11 cellular contexts compared by ENCODE assay signal in genomic region chr15:44295909-44296420, GRCh38. TPM values are rescaled to one million over a fixed set of nuclear protein-coding genes. Genes with fewer than 3 reads are reported as not detected.
DNase-seq lines count a peak whose midpoint lies in the region; ATAC-seq, FAIRE-seq and TF ChIP-seq lines count a peak whose summit lies in the region.
"Had no signal": no experiment of that assay in that cellular context is flagged by ENCODE, and none has a peak within 500 bp of the region (broad histone marks: within the 10 kb centered on the region; RNA-seq: fewer than 3 reads in every experiment).

No MANE protein-coding gene starts in this region.

- H3K9me3 ChIP-seq in HEK293 (ENCODE audit: control insufficient read depth, insufficient read depth, low read depth, low read length) (no peaks in the 10 kb centered on the region), kidney (ENCODE audit: control insufficient read depth in 1 of 2, low read length in 2 of 2) (no peaks in the 10 kb centered on the region), stomach (no peaks in the 10 kb centered on the region)

- POLR2A ChIA-PET in HEK293 (lab: Yijun Ruan, JAX) (interaction anchor here (0.9 kb wide), 1 partner anchor 8 kb away, joined by 3 read pairs; no protein-coding TSS in a partner anchor), WTC11 (lab: Charles Lee) (interaction anchor here (0.6 kb wide), 1 partner anchor 1009 kb away, joined by 3 read pairs; no protein-coding TSS in a partner anchor)

- DNase-seq in WTC11 (ENCODE audit: low spot score) (no peak), kidney (no peak), stomach (no peak), T1000 (lab: John Stamatoyannopoulos, UW) (no peak), NCI-H510A treated with DMSO at 0.1 percent for 48 hours (lab: John Stamatoyannopoulos, UW) (no peak)
- DNase-seq: natural killer cell, NCI-H524 treated with DMSO at 0.1 percent for 48 hours had no signal

- H3K27ac ChIP-seq in HEK293 (ENCODE audit: extremely low read depth, low read depth, low read length) (no peak overlapping the region), kidney (ENCODE audit: low read depth in 2 of 2, low read length in 2 of 2) (peak overlapping the region; percentile 18 to 52), stomach (peak overlapping the region in 4 of 5 donors; percentile 12 to 78 (median 51))
- H3K27ac ChIP-seq: coronary artery had no signal

- no peak overlapping the region for H3K4me3 Mint-ChIP-seq in WTC11
- H3K4me3 Mint-ChIP-seq: natural killer cell had no signal

- H3K4me1 ChIP-seq in HEK293 (ENCODE audit: control insufficient read depth, insufficient read depth, low read length) = no peaks in the 10 kb centered on the region; the same call in 1 of the 2 replicates
- H3K4me1 ChIP-seq in kidney (ENCODE audit: control insufficient read depth in 1 of 2, insufficient read depth in 1 of 2, low read depth in 1 of 2, low read length in 2 of 2) = peaks cover 5 to 10% of the 10 kb centered on the region in 2 donors
- H3K4me1 ChIP-seq in stomach = peaks cover 5 to 53% (median 34%) of the 10 kb centered on the region in 4 donors

- H3K27me3 Mint-ChIP-seq in WTC11 (ENCODE audit: low read depth) = no peaks in the 10 kb centered on the region

- FAIRE-seq in kidney (lab: Jason Lieb, UNC) = no peak

- TF ChIP-seq CTCF in HEK293 (tag by site-specific recombination; IDR thresholded peaks at IDR 0.05) (no peak), WTC11 (IDR thresholded peaks at IDR 0.05) (no peak), kidney (IDR thresholded peaks at IDR 0.05; ENCODE audit: borderline replicate concordance, extremely low read depth, insufficient read depth) (no peak), stomach (IDR thresholded peaks at IDR 0.05) (no peak)

- no peak overlapping the region for H3K4me3 ChIP-seq in HEK293 (ENCODE audit: low read depth, low read length)
- no peak overlapping the region for H3K4me3 ChIP-seq in kidney (ENCODE audit: low read length in 2 of 2)
- H3K4me3 ChIP-seq in stomach = no peak overlapping the region
- H3K4me3 ChIP-seq: coronary artery had no signal

- peak overlapping the region; percentile 26; the same call in 1 of the 2 replicates for H3K27ac Mint-ChIP-seq in WTC11

- intact Hi-C loops in kidney (cut with DNase I) = no loop called here
- intact Hi-C loops in stomach (cut with DNase I; ENCODE audit: low total_unique reads) = no loop called here

- H3K36me3 Mint-ChIP-seq in WTC11 = peaks cover 11% of the 10 kb centered on the region
- H3K36me3 Mint-ChIP-seq: natural killer cell had no signal

- CTCF ChIA-PET in HEK293 (lab: Yijun Ruan, JAX) (no interaction called here), WTC11 (lab: Charles Lee) (interaction anchor here (0.5 to 2.0 kb wide), 5 partner anchors 22 to 205 kb away, joined by 3 to 7 read pairs (median 5); no protein-coding TSS in a partner anchor)

- no peaks in the 10 kb centered on the region for H3K27me3 ChIP-seq in stomach

- peaks cover 21% of the 10 kb centered on the region for H3K4me1 Mint-ChIP-seq in WTC11

- no peaks in the 10 kb centered on the region for H3K9me3 Mint-ChIP-seq in WTC11
- H3K9me3 Mint-ChIP-seq: activated naive CD4-positive, alpha-beta T cell treated with anti-CD3 and anti-CD28 coated beads, Interleukin-2, amount 50 U/mL, for 72 hours; natural killer cell had no signal

- peaks cover 0 to 8% of the 10 kb centered on the region in 2 experiments; a peak in 1 of 3 replicates for H3K36me3 ChIP-seq in HEK293 (ENCODE audit: control insufficient read depth in 2 of 2, insufficient read depth in 1 of 2, low read length in 2 of 2)
- no peaks in the 10 kb centered on the region for H3K36me3 ChIP-seq in kidney (ENCODE audit: control insufficient read depth in 1 of 2, insufficient read depth in 2 of 2, low read length in 2 of 2)
- H3K36me3 ChIP-seq in stomach = peaks cover 0 to 11% (median 8%) of the 10 kb centered on the region in 4 donors

- H3K9ac ChIP-seq in kidney (ENCODE audit: low read length in 2 of 2) = no peak overlapping the region

- ATAC-seq in WTC11 (no peak), HG02840 (IDR thresholded peaks at IDR 0.05; ENCODE audit: low FRiP score, unreplicated experiment) (no peak)
- ATAC-seq: natural killer cell had no signal

- TF ChIP-seq EP300 in stomach (IDR thresholded peaks at IDR 0.05) = no peak

- TF ChIP-seq POLR2A in stomach (IDR thresholded peaks at IDR 0.05) = no peak

- WGBS in stomach, 5 donors = 35 to 65% (median 55%) methylated on average over 2 of the region's 2 CpGs

TF ChIP-seq in HEK293, 187 proteins besides CTCF, POLR2A, EP300 and RAD21 (continues in another document):
- TF ChIP-seq PRDM6 (tag by site-specific recombination; IDR thresholded peaks at IDR 0.05) (0 out of 2 replicates have a peak, but pooled peaks have one; percentile 10), ZNF311 (tag by site-specific recombination; IDR thresholded peaks at IDR 0.05; ENCODE audit: borderline replicate concordance) (no peak), SCRT2 (tag by site-specific recombination; IDR thresholded peaks at IDR 0.05) (0 out of 2 replicates have a peak, but pooled peaks have one; percentile 20), ZNF639 (tag by site-specific recombination; IDR thresholded peaks at IDR 0.05) (no peak), ZNF121 (tag by site-specific recombination; IDR thresholded peaks at IDR 0.05) (peak; percentile 88)

TF ChIP-seq in WTC11, 78 proteins besides CTCF, POLR2A, EP300 and RAD21:
- TF ChIP-seq ZNF219 (CRISPR knock-in tag; IDR thresholded peaks at IDR 0.05; ENCODE audit: borderline replicate concordance) = no peak
- TF ChIP-seq ZNF121 (CRISPR knock-in tag; IDR thresholded peaks at IDR 0.05) = peak; percentile 86

RNA-seq across cellular contexts. Expression of gene GOLM2, which starts 7.4 kb away (rescaled TPM):
- total RNA-seq in WTC11 (2021) (33.9 to 44.5 TPM (median 37.7 TPM) in 3 replicates), kidney (117 TPM), stomach (100 to 1,000 TPM in 1 of 5 donors, 10 to 100 TPM in 4; 29.5 to 113 (median 67.2) TPM)
- polyA plus RNA-seq in kidney (ENCODE audit: insufficient read depth, low read depth, low replicate concordance) (29.8 TPM), stomach (10 to 100 TPM; 19.6 to 33.0 (median 25.7) TPM)

Comparison
In these comparisons a context has a peak if more than half of its experiments do, and no peak if none do; other contexts are left out.
1. Of the 8 proteins assayed by ChIP-seq in both HEK293 and WTC11: peak only in HEK293: none; only in WTC11: none; in both: ZNF121; in neither: 7.